Comparison of ENCODE assay signal across 10 cellular contexts in the genomic region with DNA sequence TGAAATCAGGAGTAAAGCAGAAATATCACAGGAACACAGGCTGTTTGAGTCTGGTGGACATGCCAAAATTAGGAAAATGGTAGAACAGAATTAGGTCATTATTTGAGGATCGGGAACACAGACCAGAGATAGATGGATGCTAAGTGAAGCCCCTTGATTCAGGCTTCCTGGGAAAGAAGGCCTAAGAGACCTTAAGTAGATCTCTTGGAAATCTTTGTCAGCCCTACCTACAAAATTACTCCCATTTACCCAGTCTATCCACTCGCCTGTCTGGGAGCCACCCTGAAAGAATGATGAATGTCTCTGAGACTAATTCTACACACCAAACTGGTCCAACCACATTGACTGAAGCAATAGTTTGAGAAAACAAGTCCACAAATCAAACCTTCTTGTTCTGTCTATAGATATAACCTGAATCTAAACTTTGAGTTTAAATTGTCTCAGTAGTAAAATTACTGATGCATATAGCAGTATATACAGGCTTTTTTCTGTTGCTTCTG. TPM values are rescaled to one million over a fixed set of nuclear protein-coding genes. Genes with fewer than 3 reads are reported as not detected.
DNase-seq lines count a peak whose midpoint lies in the region; ATAC-seq and TF ChIP-seq lines count a peak whose summit lies in the region.
"Had no signal": no experiment of that assay in that cellular context is flagged by ENCODE, and none has a peak within 500 bp of the region (broad histone marks: within the 10 kb centered on the region; RNA-seq: fewer than 3 reads in every experiment).

No MANE protein-coding gene starts in this region.

- no peaks in the 10 kb centered on the region for H3K9me3 Mint-ChIP-seq in activated CD4-positive, alpha-beta T cell treated with anti-CD3 and anti-CD28 coated beads for 36 hours (ENCODE audit: low read depth)
- no peaks in the 10 kb centered on the region for H3K9me3 Mint-ChIP-seq in naive thymus-derived CD8-positive, alpha-beta T cell

- intact Hi-C loops in activated CD4-positive, alpha-beta T cell treated with anti-CD3 and anti-CD28 coated beads for 36 hours (cut with DNase I, micrococcal nuclease): loop anchor here (1.0 to 5.0 kb wide), 4 partner anchors 19 to 46 kb away; partner anchors contain the start of gene TANK (in 1 of the 2)

- ATAC-seq in activated CD4-positive, alpha-beta T cell treated with anti-CD3 and anti-CD28 coated beads for 36 hours: peak; percentile 56
- ATAC-seq in RWPE2 (ENCODE audit: low read depth) (peak; percentile 64), GM21515 (IDR thresholded peaks at IDR 0.05; ENCODE audit: unreplicated experiment) (no peak)
- ATAC-seq in naive thymus-derived CD8-positive, alpha-beta T cell: no peak

- H3K27ac Mint-ChIP-seq in activated CD4-positive, alpha-beta T cell treated with anti-CD3 and anti-CD28 coated beads for 36 hours: no peak overlapping the region
- H3K27ac Mint-ChIP-seq in naive thymus-derived CD8-positive, alpha-beta T cell: no peak overlapping the region

- H3K36me3 Mint-ChIP-seq in activated CD4-positive, alpha-beta T cell treated with anti-CD3 and anti-CD28 coated beads for 36 hours (ENCODE audit: low read depth): no peaks in the 10 kb centered on the region
- no peaks in the 10 kb centered on the region for H3K36me3 Mint-ChIP-seq in naive thymus-derived CD8-positive, alpha-beta T cell

- H3K27me3 Mint-ChIP-seq in activated CD4-positive, alpha-beta T cell treated with anti-CD3 and anti-CD28 coated beads for 36 hours: no peaks in the 10 kb centered on the region
- H3K27me3 Mint-ChIP-seq in naive thymus-derived CD8-positive, alpha-beta T cell: peaks cover 0 to 1% (median 0%) of the 10 kb centered on the region in 5 donors

- H3K27ac ChIP-seq in RWPE2 (ENCODE audit: poor library complexity, severe bottlenecking) (peak overlapping the region; percentile 95), hepatocyte (peak overlapping the region; percentile 81), stomach smooth muscle (ENCODE audit: low read length) (peak overlapping the region; percentile 63)
- H3K27ac ChIP-seq: BLaER1 had no signal

- H3K4me1 ChIP-seq in RWPE2 (ENCODE audit: insufficient read depth, poor library complexity, severe bottlenecking): peaks cover 30% of the 10 kb centered on the region
- H3K4me1 ChIP-seq in hepatocyte (ENCODE audit: insufficient read depth): peaks cover 26% of the 10 kb centered on the region
- H3K4me1 ChIP-seq in stomach smooth muscle (ENCODE audit: control insufficient read depth, insufficient read depth, low read length): peaks cover 5% of the 10 kb centered on the region

- POLR2A ChIA-PET in activated CD4-positive, alpha-beta T cell treated with anti-CD3 and anti-CD28 coated beads for 36 hours (lab: Charles Lee): interaction anchor here (0.8 kb wide), 1 partner anchor 39 kb away, joined by 3 read pairs; no protein-coding TSS in a partner anchor
- POLR2A ChIA-PET in naive thymus-derived CD8-positive, alpha-beta T cell (lab: Charles Lee): no interaction called here

- no peak overlapping the region for H3K4me3 ChIP-seq in RWPE2 (ENCODE audit: severe bottlenecking)
- no peak overlapping the region for H3K4me3 ChIP-seq in hepatocyte
- H3K4me3 ChIP-seq in stomach smooth muscle (ENCODE audit: low read length in 2 of 2): peak overlapping the region; percentile 10 to 61
- H3K4me3 ChIP-seq: BLaER1 had no signal

- no peak for DNase-seq in activated CD4-positive, alpha-beta T cell treated with anti-CD3 and anti-CD28 coated beads for 36 hours
- DNase-seq in activated CD4-positive, alpha-beta T cell treated with anti-CD3 and anti-CD28 coated beads for 48 hours: no peak
- DNase-seq in RWPE2 (ENCODE audit: low spot score) (no peak), hepatocyte (ENCODE audit: low spot score) (no peak), SW 1271 (lab: John Stamatoyannopoulos, UW) (no peak)
- no peak for DNase-seq in naive thymus-derived CD8-positive, alpha-beta T cell
- DNase-seq: kidney had no signal

- H3K79me2 ChIP-seq in hepatocyte: no peaks in the 10 kb centered on the region

- TF ChIP-seq CTCF in RWPE2 (IDR thresholded peaks at IDR 0.05; ENCODE audit: poor library complexity, severe bottlenecking) (no peak), hepatocyte (IDR thresholded peaks at IDR 0.05; ENCODE audit: poor library complexity) (no peak)

- H4K20me1 ChIP-seq in hepatocyte (ENCODE audit: insufficient read depth, poor library complexity, severe bottlenecking): no peaks in the 10 kb centered on the region
- H4K20me1 ChIP-seq: BLaER1 had no signal

- peak overlapping the region in 1 of 2 donors; percentile 60 for H3K9ac ChIP-seq in stomach smooth muscle (ENCODE audit: low read length in 2 of 2)
- H3K9ac ChIP-seq: BLaER1 had no signal

- no peak overlapping the region for H2AFZ ChIP-seq in hepatocyte

- CTCF ChIA-PET in activated CD4-positive, alpha-beta T cell treated with anti-CD3 and anti-CD28 coated beads for 36 hours (lab: Charles Lee): interaction anchor here (0.6 to 2.9 kb wide), 2 partner anchors 12 to 37 kb away, joined by 3 to 8 read pairs; no protein-coding TSS in a partner anchor

- H3K4me1 Mint-ChIP-seq in activated CD4-positive, alpha-beta T cell treated with anti-CD3 and anti-CD28 coated beads for 36 hours: peaks cover 26% of the 10 kb centered on the region
- H3K4me1 Mint-ChIP-seq in naive thymus-derived CD8-positive, alpha-beta T cell: peaks cover 0 to 17% (median 0%) of the 10 kb centered on the region in 4 donors

- H3K4me3 Mint-ChIP-seq in activated CD4-positive, alpha-beta T cell treated with anti-CD3 and anti-CD28 coated beads for 36 hours: no peak overlapping the region
- H3K4me3 Mint-ChIP-seq in naive thymus-derived CD8-positive, alpha-beta T cell: no peak overlapping the region

- WGBS in hepatocyte (ENCODE audit: low lambda C conversion rate, missing lambda C conversion rate): 72% methylated on average over 2 of the region's 2 CpGs

- H3K9me2 ChIP-seq in hepatocyte (replicated peaks; ENCODE audit: insufficient read depth): no peaks in the 10 kb centered on the region

- H3K9me3 ChIP-seq in RWPE2 (ENCODE audit: severe bottlenecking) (no peaks in the 10 kb centered on the region), hepatocyte (ENCODE audit: low read depth) (no peaks in the 10 kb centered on the region), stomach smooth muscle (ENCODE audit: control insufficient read depth in 2 of 2, low read length in 2 of 2) (no peaks in the 10 kb centered on the region)
- H3K9me3 ChIP-seq: BLaER1 had no signal

- H3K27me3 ChIP-seq in RWPE2 (ENCODE audit: insufficient read depth, poor library complexity, severe bottlenecking): no peaks in the 10 kb centered on the region
- no peaks in the 10 kb centered on the region for H3K27me3 ChIP-seq in hepatocyte
- H3K27me3 ChIP-seq in stomach smooth muscle (ENCODE audit: control insufficient read depth in 1 of 2, insufficient read depth in 2 of 2, low read length in 2 of 2): no peaks in the 10 kb centered on the region
- H3K27me3 ChIP-seq: BLaER1 had no signal

- H3K4me2 ChIP-seq in hepatocyte: peak overlapping the region; percentile 27
- H3K4me2 ChIP-seq: BLaER1 had no signal

- H3K36me3 ChIP-seq in RWPE2 (ENCODE audit: low read depth) (no peaks in the 10 kb centered on the region), hepatocyte (replicated peaks; ENCODE audit: insufficient read depth, low read depth) (no peaks in the 10 kb centered on the region), stomach smooth muscle (ENCODE audit: control insufficient read depth in 2 of 2, insufficient read depth in 2 of 2, low read length in 2 of 2) (no peaks in the 10 kb centered on the region)
- H3K36me3 ChIP-seq: BLaER1 had no signal

RNA-seq across cellular contexts. Expression of gene TANK, which starts 36.6 kb away (rescaled TPM):
- 10 to 100 TPM; 54.6 to 59.7 TPM for total RNA-seq in activated CD4-positive, alpha-beta T cell treated with anti-CD3 and anti-CD28 coated beads for 36 hours
- 54.7 and 66.7 TPM in 2 replicates for total RNA-seq in hepatocyte
- polyA plus RNA-seq in hepatocyte: 37.6 and 45.1 TPM in 2 replicates
- 10 to 100 TPM; 59.5 to 65.8 TPM for total RNA-seq in naive thymus-derived CD8-positive, alpha-beta T cell
- polyA plus RNA-seq in naive thymus-derived CD8-positive, alpha-beta T cell: 10 to 100 TPM; 32.7 to 43.8 (median 34.7) TPM

Comparison
In these comparisons a context has a peak if more than half of its experiments do, and no peak if none do; other contexts are left out.
1. ATAC-seq: peak in activated CD4-positive, alpha-beta T cell treated with anti-CD3 and anti-CD28 coated beads for 36 hours (single experiment) and RWPE2 (single experiment); none in naive thymus-derived CD8-positive, alpha-beta T cell (0 of 2) and GM21515 (single experiment).
2. H3K4me3 ChIP-seq: peak in stomach smooth muscle (2 of 2); none in RWPE2 (single experiment) and hepatocyte (single experiment).
3. Peak in every context shown above with its lines, with median percentiles within 50 percentile points of each other: H3K27ac ChIP-seq.